ENCODE assay signal across 3 cellular contexts in genomic region chr10:46091080-46091833, GRCh38.
TF ChIP-seq lines count a peak whose summit lies in the region.

No MANE protein-coding gene starts in this region.

TF ChIP-seq in HepG2, 621 proteins besides CTCF, POLR2A, EP300 and RAD21 (continues in another document):
- TF ChIP-seq ZSCAN21 (CRISPR knock-in tag; IDR thresholded peaks at IDR 0.05; ENCODE audit: borderline replicate concordance) (no peak), MIER3 (CRISPR knock-in tag; IDR thresholded peaks at IDR 0.05; ENCODE audit: borderline replicate concordance) (no peak), ZFY (CRISPR knock-in tag; IDR thresholded peaks at IDR 0.05) (0 out of 2 replicates have a peak, but pooled peaks have one; percentile 3), ZMYM3 (CRISPR knock-in tag; IDR thresholded peaks at IDR 0.05) (0 out of 2 replicates have a peak, but pooled peaks have one; percentile 17), TEAD3 (CRISPR knock-in tag; optimal IDR thresholded peaks at IDR 0.05; ENCODE audit: borderline replicate concordance) (peak; percentile 14), MXD4 (CRISPR knock-in tag; IDR thresholded peaks at IDR 0.05) (peak; percentile 51; the same call in 1 of the 2 replicates), SAP130 (CRISPR knock-in tag; IDR thresholded peaks at IDR 0.05; ENCODE audit: low read depth) (peak; percentile 78), KDM3A (CRISPR knock-in tag; IDR thresholded peaks at IDR 0.05; ENCODE audit: low read depth) (no peak), ZNF687 (CRISPR knock-in tag; IDR thresholded peaks at IDR 0.05) (peak; percentile 81), ZNF589 (CRISPR knock-in tag; conservative IDR thresholded peaks at IDR 0.05) (no peak), MYC (CRISPR knock-in tag; IDR thresholded peaks at IDR 0.05; ENCODE audit: borderline replicate concordance) (peak; percentile 36; the same call in 1 of the 2 replicates)
- TF ChIP-seq, protein P1, sequence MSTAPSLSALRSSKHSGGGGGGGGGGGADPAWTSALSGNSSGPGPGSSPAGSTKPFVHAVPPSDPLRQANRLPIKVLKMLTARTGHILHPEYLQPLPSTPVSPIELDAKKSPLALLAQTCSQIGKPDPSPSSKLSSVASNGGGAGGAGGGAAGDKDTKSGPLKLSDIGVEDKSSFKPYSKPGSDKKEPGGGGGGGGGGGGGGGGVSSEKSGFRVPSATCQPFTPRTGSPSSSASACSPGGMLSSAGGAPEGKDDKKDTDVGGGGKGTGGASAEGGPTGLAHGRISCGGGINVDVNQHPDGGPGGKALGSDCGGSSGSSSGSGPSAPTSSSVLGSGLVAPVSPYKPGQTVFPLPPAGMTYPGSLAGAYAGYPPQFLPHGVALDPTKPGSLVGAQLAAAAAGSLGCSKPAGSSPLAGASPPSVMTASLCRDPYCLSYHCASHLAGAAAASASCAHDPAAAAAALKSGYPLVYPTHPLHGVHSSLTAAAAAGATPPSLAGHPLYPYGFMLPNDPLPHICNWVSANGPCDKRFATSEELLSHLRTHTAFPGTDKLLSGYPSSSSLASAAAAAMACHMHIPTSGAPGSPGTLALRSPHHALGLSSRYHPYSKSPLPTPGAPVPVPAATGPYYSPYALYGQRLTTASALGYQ (CRISPR knock-in tag; IDR thresholded peaks at IDR 0.05): no peak
- TF ChIP-seq, protein P2, sequence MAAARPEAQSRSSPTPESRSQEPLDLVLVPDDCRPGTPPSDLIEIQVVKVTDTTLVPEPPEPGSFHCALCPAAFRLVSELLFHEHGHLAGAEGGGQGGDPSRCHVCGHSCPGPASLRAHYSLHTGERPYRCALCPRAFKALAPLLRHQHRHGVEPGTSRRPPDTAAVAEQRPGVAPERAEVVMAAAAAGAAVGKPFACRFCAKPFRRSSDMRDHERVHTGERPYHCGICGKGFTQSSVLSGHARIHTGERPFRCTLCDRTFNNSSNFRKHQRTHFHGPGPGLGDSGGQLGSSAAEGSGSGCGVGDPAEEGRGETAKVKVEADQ (CRISPR knock-in tag; IDR thresholded peaks at IDR 0.05; ENCODE audit: borderline replicate concordance): no peak

TF ChIP-seq in H1, 55 proteins besides CTCF, POLR2A, EP300 and RAD21:
- TF ChIP-seq EGR1 (IDR thresholded peaks at IDR 0.05; ENCODE audit: borderline replicate concordance, low read depth, low read length) (no peak), ATF3 (IDR thresholded peaks at IDR 0.05; ENCODE audit: insufficient read depth, low read depth, low read length) (no peak), SIN3A (conservative IDR thresholded peaks at IDR 0.05 in 1 of 2, IDR thresholded peaks at IDR 0.05 in 1 of 2; ENCODE audit: low read depth in 1 of 2, low read length in 2 of 2) (no peak), TBP (IDR thresholded peaks at IDR 0.05; ENCODE audit: low read depth, low read length) (no peak), HDAC2 (IDR thresholded peaks at IDR 0.05; ENCODE audit: borderline replicate concordance in 1 of 2, low read depth in 2 of 2, low read length in 2 of 2) (no peak), SAP30 (IDR thresholded peaks at IDR 0.05; ENCODE audit: insufficient read depth, insufficient replicate concordance, low read length) (no peak), GTF2F1 (IDR thresholded peaks at IDR 0.05; ENCODE audit: borderline replicate concordance, low read depth, low read length) (no peak), BCL11A (IDR thresholded peaks at IDR 0.05; ENCODE audit: low read depth in 2 of 2, low read length in 2 of 2) (no peak), TEAD4 (IDR thresholded peaks at IDR 0.05; ENCODE audit: low read depth, low read length) (no peak), SIRT6 (IDR thresholded peaks at IDR 0.05; ENCODE audit: low read length) (no peak), CHD2 (IDR thresholded peaks at IDR 0.05; ENCODE audit: low read length) (no peak)
- TF ChIP-seq, protein P3, sequence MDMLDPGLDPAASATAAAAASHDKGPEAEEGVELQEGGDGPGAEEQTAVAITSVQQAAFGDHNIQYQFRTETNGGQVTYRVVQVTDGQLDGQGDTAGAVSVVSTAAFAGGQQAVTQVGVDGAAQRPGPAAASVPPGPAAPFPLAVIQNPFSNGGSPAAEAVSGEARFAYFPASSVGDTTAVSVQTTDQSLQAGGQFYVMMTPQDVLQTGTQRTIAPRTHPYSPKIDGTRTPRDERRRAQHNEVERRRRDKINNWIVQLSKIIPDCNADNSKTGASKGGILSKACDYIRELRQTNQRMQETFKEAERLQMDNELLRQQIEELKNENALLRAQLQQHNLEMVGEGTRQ (IDR thresholded peaks at IDR 0.05; ENCODE audit: low read length): no peak

TF ChIP-seq in HEK293T, 16 proteins besides CTCF, POLR2A, EP300 and RAD21:
- TF ChIP-seq CTBP1 (IDR thresholded peaks at IDR 0.05; ENCODE audit: borderline replicate concordance): no peak
- TF ChIP-seq NFRKB (IDR thresholded peaks at IDR 0.05): no peak
- no peak for TF ChIP-seq FOXA1 (IDR thresholded peaks at IDR 0.05)
- TF ChIP-seq PKNOX1 (IDR thresholded peaks at IDR 0.05): no peak
- no peak for TF ChIP-seq FOXM1 (IDR thresholded peaks at IDR 0.05; ENCODE audit: borderline replicate concordance)
- TF ChIP-seq ELF4 (IDR thresholded peaks at IDR 0.05): no peak
- TF ChIP-seq TARDBP (IDR thresholded peaks at IDR 0.05): no peak
- no peak for TF ChIP-seq SUZ12 (IDR thresholded peaks at IDR 0.05)
- no peak for TF ChIP-seq ZNF384 (IDR thresholded peaks at IDR 0.05)
- TF ChIP-seq HDGF (IDR thresholded peaks at IDR 0.05; ENCODE audit: borderline replicate concordance): no peak
- TF ChIP-seq FOXK2 (IDR thresholded peaks at IDR 0.05): no peak
